17 cellular contexts compared by ENCODE assay signal in the genomic region with DNA sequence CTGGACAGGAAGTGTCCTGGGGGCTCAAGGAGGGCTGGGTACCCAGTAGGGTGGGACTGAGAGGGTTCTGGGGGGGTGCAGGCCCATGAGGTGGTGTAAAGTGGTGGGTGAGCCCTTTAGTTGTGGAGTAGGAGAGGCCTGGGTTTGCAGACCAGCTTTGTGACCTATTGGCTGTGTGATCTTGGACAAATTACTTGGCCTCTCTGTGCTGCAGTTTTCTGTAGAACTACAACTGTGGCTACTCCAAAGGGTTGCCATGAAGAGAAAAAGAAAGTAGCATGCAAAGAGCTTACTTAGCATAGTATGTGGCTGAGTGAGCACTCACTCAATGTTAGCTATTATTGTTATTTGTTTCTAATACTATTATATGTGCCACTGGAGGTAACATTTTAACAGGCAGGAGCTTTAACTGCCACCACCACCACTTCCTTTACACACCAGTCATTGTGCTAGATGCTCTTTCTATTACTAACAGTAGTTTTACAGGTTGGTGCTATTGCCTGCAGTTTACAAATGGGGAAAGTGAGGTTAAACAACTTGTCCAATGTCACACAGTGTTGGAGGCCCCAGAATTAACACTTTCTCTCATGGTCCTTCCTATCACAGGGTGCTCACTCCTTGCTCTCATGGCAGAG.
"Had no signal": no experiment of that assay in that cellular context is flagged by ENCODE, and none has a peak within 500 bp of the region (broad histone marks: within the 10 kb centered on the region; RNA-seq: fewer than 3 reads in every experiment).

No MANE protein-coding gene starts in this region.

- H3K27ac ChIP-seq: KMS-11, SJSA1, SK-N-MC had no signal

- H3K36me3 ChIP-seq: MG63, SJSA1 had no signal

- DNase-seq: MG63, NCI-H146, NCI-H1694 treated with DMSO at 0.1 percent for 48 hours, NCI-H1930, NCI-H2081, NCI-H2107, NCI-H2227 treated with DMSO at 0.1 percent for 48 hours, NCI-H524, NCI-H526 treated with DMSO at 0.1 percent for 48 hours, Right ventricle myocardium superior, RPMI8226, SIG-M5 had no signal

- H3K9me3 ChIP-seq: MG63, SJSA1 had no signal

- FAIRE-seq: HTR-8/SVneo, RCC 7860 had no signal

- H3K9ac ChIP-seq: KMS-11 had no signal

- H3K27me3 ChIP-seq: MG63, SJSA1 had no signal

- H3K4me1 ChIP-seq: SJSA1 had no signal

- H3K4me2 ChIP-seq: KMS-11 had no signal

- H3K4me3 ChIP-seq: MG63, SJSA1, SK-N-MC had no signal
